13 cellular contexts compared by ENCODE assay signal in genomic region chr12:38053655-38054464, GRCh38.
DNase-seq lines count a peak whose midpoint lies in the region; ATAC-seq, FAIRE-seq and TF ChIP-seq lines count a peak whose summit lies in the region.
"Had no signal": no experiment of that assay in that cellular context is flagged by ENCODE, and none has a peak within 500 bp of the region (broad histone marks: within the 10 kb centered on the region; RNA-seq: fewer than 3 reads in every experiment).

No MANE protein-coding gene starts in this region.

- H3K27ac Mint-ChIP-seq in stimulated activated naive CD8-positive, alpha-beta T cell treated with anti-CD3 and anti-CD28 coated beads, Interleukin-15, amount 100 ng/mL, for 72 hours = no peak overlapping the region
- H3K27ac Mint-ChIP-seq: effector memory CD8-positive, alpha-beta T cell; naive thymus-derived CD8-positive, alpha-beta T cell; stimulated activated naive CD8-positive, alpha-beta T cell treated with anti-CD3 and anti-CD28 coated beads, Interleukin-15, Interleukin-2, amounts not matched to agents 100 ng/mL and 50 ng/mL, for 24 hours had no signal

- H3K9me3 ChIP-seq in PC-9 (ENCODE audit: insufficient read depth, low read depth) = no peaks in the 10 kb centered on the region

- no peak for TF ChIP-seq POLR2A in GM12891 (IDR thresholded peaks at IDR 0.05; ENCODE audit: low read depth, low read length)

- peaks cover 12 to 28% of the 10 kb centered on the region in 2 donors for H3K9me3 Mint-ChIP-seq in stimulated activated naive CD8-positive, alpha-beta T cell treated with anti-CD3 and anti-CD28 coated beads, Interleukin-15, amount 100 ng/mL, for 72 hours

- no TSS peak for BruUV-seq in PC-9 (replicated peaks; lab: Mats Ljungman, UMichigan)

- no peak for ATAC-seq in stimulated activated naive CD8-positive, alpha-beta T cell treated with anti-CD3 and anti-CD28 coated beads, Interleukin-15, amount 100 ng/mL, for 72 hours
- no peak for ATAC-seq in HG03378 (IDR thresholded peaks at IDR 0.05; ENCODE audit: unreplicated experiment)
- ATAC-seq: effector memory CD8-positive, alpha-beta T cell; naive thymus-derived CD8-positive, alpha-beta T cell had no signal

- FAIRE-seq in GM12891 (lab: Jason Lieb, UNC) = no peak

- H3K4me1 ChIP-seq in PC-9 (replicated peaks; ENCODE audit: insufficient read depth) = peaks cover 17% of the 10 kb centered on the region
- H3K4me1 ChIP-seq: BLaER1 had no signal

- peak overlapping the region; percentile 82 for H3K4me2 ChIP-seq in PC-9
- H3K4me2 ChIP-seq: BLaER1 had no signal

- H3K4me1 Mint-ChIP-seq in stimulated activated naive CD8-positive, alpha-beta T cell treated with anti-CD3 and anti-CD28 coated beads, Interleukin-15, amount 100 ng/mL, for 72 hours = no peaks in the 10 kb centered on the region

- H3K27ac ChIP-seq in HL-60 (replicated peaks) = no peak overlapping the region
- no peak overlapping the region for H3K27ac ChIP-seq in PC-9
- H3K27ac ChIP-seq: BLaER1 had no signal

- intact Hi-C loops in PC-9 (cut with micrococcal nuclease; ENCODE audit: unreplicated experiment) = loop anchor here (1.0 to 10.0 kb wide), 4 partner anchors 84 to 1051 kb away; partner anchors contain the start of genes ALG10B and CPNE8

- H4K20me1 ChIP-seq in PC-9 (ENCODE audit: insufficient read depth) = no peaks in the 10 kb centered on the region
- H4K20me1 ChIP-seq: BLaER1 had no signal

- H3K27me3 Mint-ChIP-seq in stimulated activated naive CD8-positive, alpha-beta T cell treated with anti-CD3 and anti-CD28 coated beads, Interleukin-15, amount 100 ng/mL, for 72 hours = no peaks in the 10 kb centered on the region
- H3K27me3 Mint-ChIP-seq: effector memory CD8-positive, alpha-beta T cell; stimulated activated naive CD8-positive, alpha-beta T cell treated with anti-CD3 and anti-CD28 coated beads, Interleukin-15, Interleukin-2, amounts not matched to agents 100 ng/mL and 50 ng/mL, for 24 hours had no signal

- H3K27me3 ChIP-seq in HL-60 (ENCODE audit: insufficient read depth, poor library complexity, severe bottlenecking) = no peaks in the 10 kb centered on the region
- H3K27me3 ChIP-seq in PC-9 (ENCODE audit: insufficient read depth, low read depth) = no peaks in the 10 kb centered on the region
- H3K27me3 ChIP-seq: BLaER1 had no signal

- H3K79me2 ChIP-seq in PC-9 (ENCODE audit: low read depth) = no peaks in the 10 kb centered on the region

- H3K4me3 ChIP-seq in AG09309 (ENCODE audit: control insufficient read depth, low read depth, low read length) (no peak overlapping the region), HL-60 (replicated peaks; ENCODE audit: insufficient read depth, low read length) (no peak overlapping the region), PC-9 (peak overlapping the region; percentile 41; the same call in 1 of the 2 replicates)
- H3K4me3 ChIP-seq: BLaER1 had no signal

- H3K9me2 ChIP-seq in PC-9 (ENCODE audit: insufficient read depth) = no peaks in the 10 kb centered on the region; the same call in 1 of the 2 replicates

- H3K4me3 Mint-ChIP-seq in stimulated activated naive CD8-positive, alpha-beta T cell treated with anti-CD3 and anti-CD28 coated beads, Interleukin-15, amount 100 ng/mL, for 72 hours = no peak overlapping the region
- H3K4me3 Mint-ChIP-seq: effector memory CD8-positive, alpha-beta T cell; naive thymus-derived CD8-positive, alpha-beta T cell; stimulated activated naive CD8-positive, alpha-beta T cell treated with anti-CD3 and anti-CD28 coated beads, Interleukin-15, Interleukin-2, amounts not matched to agents 100 ng/mL and 50 ng/mL, for 24 hours had no signal

- H3K36me3 ChIP-seq in PC-9 (ENCODE audit: low read depth) = no peaks in the 10 kb centered on the region
- H3K36me3 ChIP-seq: BLaER1 had no signal

- TF ChIP-seq CTCF in AG09309 (IDR thresholded peaks at IDR 0.05; ENCODE audit: control insufficient read depth, insufficient read depth, low read depth, low read length, missing control alignments) = peak; percentile 30
- TF ChIP-seq CTCF in HL-60 (IDR thresholded peaks at IDR 0.05; ENCODE audit: insufficient read depth, low read length) = peak; percentile 6
- peak; percentile 88 for TF ChIP-seq CTCF in PC-9 (conservative IDR thresholded peaks at IDR 0.05)

- no peak for DNase-seq in AG09309 (ENCODE audit: low read depth)
- DNase-seq in HL-60 (ENCODE audit: low read depth in 1 of 2, low spot score in 1 of 2) = peak; percentile 17 to 60
- peak; percentile 70 to 82 for DNase-seq in PC-9
- peak; percentile 71 for DNase-seq in iPS-NIHi11 (ENCODE audit: low spot score)
- DNase-seq in GM12891 (ENCODE audit: insufficient read length, low spot score) = no peak
- no peak for DNase-seq in stimulated activated naive CD8-positive, alpha-beta T cell treated with anti-CD3 and anti-CD28 coated beads, Interleukin-15, amount 100 ng/mL, for 72 hours
- no peak for DNase-seq in NCI-H1694 treated with DMSO at 0.1 percent for 48 hours (lab: John Stamatoyannopoulos, UW)
- DNase-seq: effector memory CD8-positive, alpha-beta T cell; naive thymus-derived CD8-positive, alpha-beta T cell; NCI-H1048 had no signal

- POLR2A ChIA-PET in PC-9 (lab: Charles Lee; ENCODE audit: unreplicated experiment) = no interaction called here

- CTCF ChIA-PET in PC-9 (lab: Charles Lee) = no interaction called here

- H2AFZ ChIP-seq in PC-9 = 0 out of 2 replicates have a peak overlapping the region, but pooled peaks have one; percentile 56

- H3F3A ChIP-seq in PC-9 (ENCODE audit: insufficient read depth, low read depth) = peaks cover 20% of the 10 kb centered on the region

TF ChIP-seq in GM12891, 5 proteins besides CTCF, POLR2A, EP300 and RAD21:
- no peak for TF ChIP-seq POU2F2 (IDR thresholded peaks at IDR 0.05; ENCODE audit: low read depth, low read length)
- TF ChIP-seq PAX5 (IDR thresholded peaks at IDR 0.05; ENCODE audit: insufficient read depth, low read length, severe bottlenecking) = no peak
- no peak for TF ChIP-seq POLR2AphosphoS5 (IDR thresholded peaks at IDR 0.05; ENCODE audit: low read depth, low read length)
- no peak for TF ChIP-seq TAF1 (IDR thresholded peaks at IDR 0.05; ENCODE audit: low read depth, low read length)
- no peak for TF ChIP-seq SPI1 (IDR thresholded peaks at IDR 0.05; ENCODE audit: low read depth, low read length)

Comparison
In these comparisons a context has a peak if more than half of its experiments do, and no peak if none do; other contexts are left out.
1. DNase-seq: peak in HL-60 (2 of 2), PC-9 (2 of 2) and iPS-NIHi11 (single experiment); none in AG09309 (single experiment), GM12891 (single experiment), stimulated activated naive CD8-positive, alpha-beta T cell treated with anti-CD3 and anti-CD28 coated beads, Interleukin-15, amount 100 ng/mL, for 72 hours (0 of 2) and NCI-H1694 treated with DMSO at 0.1 percent for 48 hours (single experiment).
2. CTCF ChIP-seq: peak in every context shown above with its lines; median percentile 88 in PC-9; 30 in AG09309; 6 in HL-60.